13 cellular contexts compared by ENCODE assay signal in genomic region chr19:38376576-38376975, GRCh38.
DNase-seq lines count a peak whose midpoint lies in the region; ATAC-seq, FAIRE-seq and TF ChIP-seq lines count a peak whose summit lies in the region.
"Had no signal": no experiment of that assay in that cellular context is flagged by ENCODE, and none has a peak within 500 bp of the region (broad histone marks: within the 10 kb centered on the region; RNA-seq: fewer than 3 reads in every experiment).

No MANE protein-coding gene starts in this region.

- H3K27ac ChIP-seq in BLaER1 treated with 17β-estradiol and CSF1 and Interleukin-3, amounts not matched to agents 10 nM and 100 nM = 0 out of 22 replicates have a peak overlapping the region, but pooled peaks of 1 of the 11 experiments have one; percentile 5
- H3K27ac ChIP-seq: gastroesophageal sphincter had no signal

- peaks cover 49% of the 10 kb centered on the region for H3K36me3 Mint-ChIP-seq in activated naive CD8-positive, alpha-beta T cell treated with anti-CD3 and anti-CD28 coated beads, Interleukin-2, amount 50 U/mL, for 24 hours (ENCODE audit: low read depth)
- peaks cover 29% of the 10 kb centered on the region for H3K36me3 Mint-ChIP-seq in nephron (ENCODE audit: low read depth)

- peaks cover 39 to 66% (median 62%) of the 10 kb centered on the region in 11 experiments; a peak in 21 of 22 replicates for H4K20me1 ChIP-seq in BLaER1 treated with 17β-estradiol and CSF1 and Interleukin-3, amounts not matched to agents 10 nM and 100 nM

- H3K4me1 Mint-ChIP-seq in activated naive CD8-positive, alpha-beta T cell treated with anti-CD3 and anti-CD28 coated beads, Interleukin-2, amount 50 U/mL, for 24 hours = peaks cover 27% of the 10 kb centered on the region
- peaks cover 23% of the 10 kb centered on the region for H3K4me1 Mint-ChIP-seq in nephron

- peak overlapping the region; percentile 98 for H3K4me3 Mint-ChIP-seq in activated naive CD8-positive, alpha-beta T cell treated with anti-CD3 and anti-CD28 coated beads, Interleukin-2, amount 50 U/mL, for 24 hours
- peak overlapping the region; percentile 96 to 98 (median 97) for H3K4me3 Mint-ChIP-seq in nephron

- peak overlapping the region in 7 of 10 experiments; percentile 7 to 99 (median 87); a peak in 11 of 20 replicates for H3K4me3 ChIP-seq in BLaER1 treated with 17β-estradiol and CSF1 and Interleukin-3, amounts not matched to agents 10 nM and 100 nM
- peak overlapping the region; percentile 96; the same call in 1 of the 2 replicates for H3K4me3 ChIP-seq in HAP-1

- FAIRE-seq in urothelium cell line (lab: Jason Lieb, UNC) = no peak
- FAIRE-seq: G401.6 had no signal

- no peaks in the 10 kb centered on the region for H3K27me3 ChIP-seq in BLaER1 treated with 17β-estradiol and CSF1 and Interleukin-3, amounts not matched to agents 10 nM and 100 nM
- H3K27me3 ChIP-seq in HAP-1 (ENCODE audit: low read depth) = no peaks in the 10 kb centered on the region
- H3K27me3 ChIP-seq: gastroesophageal sphincter had no signal

- no peaks in the 10 kb centered on the region for H3K9me3 ChIP-seq in BLaER1 treated with 17β-estradiol and CSF1 and Interleukin-3, amounts not matched to agents 10 nM and 100 nM (replicated peaks in 1 of 11)
- no peaks in the 10 kb centered on the region for H3K9me3 ChIP-seq in HAP-1
- H3K9me3 ChIP-seq: gastroesophageal sphincter had no signal

- H3K4me1 ChIP-seq in BLaER1 treated with 17β-estradiol and CSF1 and Interleukin-3, amounts not matched to agents 10 nM and 100 nM = peaks cover 19 to 26% (median 24%) of the 10 kb centered on the region in 10 experiments
- peaks cover 3% of the 10 kb centered on the region for H3K4me1 ChIP-seq in HAP-1

- H3K36me3 ChIP-seq in BLaER1 treated with 17β-estradiol and CSF1 and Interleukin-3, amounts not matched to agents 10 nM and 100 nM = peaks cover 52 to 56% (median 55%) of the 10 kb centered on the region in 11 experiments
- H3K36me3 ChIP-seq in HAP-1 (replicated peaks) = peaks cover 47% of the 10 kb centered on the region

- DNase-seq in HAP-1 (ENCODE audit: low spot score in 2 of 2) (no peak), kidney tubule cell (ENCODE audit: low spot score) (no peak), urothelium cell line (ENCODE audit: low spot score) (no peak)
- no peak for DNase-seq in activated naive CD8-positive, alpha-beta T cell treated with anti-CD3 and anti-CD28 coated beads, Interleukin-2, amount 50 U/mL, for 24 hours
- DNase-seq: HCEC 1CT; NCI-H1436; OCI-M1; stimulated activated CD4-positive, alpha-beta T cell treated with anti-CD3 and anti-CD28 coated beads, Interleukin-4, amount 100 ng/mL, for 4 hours had no signal

- no peaks in the 10 kb centered on the region for H3K27me3 Mint-ChIP-seq in activated naive CD8-positive, alpha-beta T cell treated with anti-CD3 and anti-CD28 coated beads, Interleukin-2, amount 50 U/mL, for 24 hours
- no peaks in the 10 kb centered on the region for H3K27me3 Mint-ChIP-seq in nephron (ENCODE audit: low read depth)

- H3K9me3 Mint-ChIP-seq in activated naive CD8-positive, alpha-beta T cell treated with anti-CD3 and anti-CD28 coated beads, Interleukin-2, amount 50 U/mL, for 24 hours = no peaks in the 10 kb centered on the region
- no peaks in the 10 kb centered on the region for H3K9me3 Mint-ChIP-seq in nephron

- H3K9ac ChIP-seq in BLaER1 treated with 17β-estradiol and CSF1 and Interleukin-3, amounts not matched to agents 10 nM and 100 nM = peak overlapping the region in 8 of 11 experiments; percentile 29 to 98 (median 94); a peak in 11 of 22 replicates

- in situ Hi-C loops in HAP-1 (cut with MboI; ENCODE audit: low sequenced_read_pairs) = no loop called here

- ATAC-seq in activated naive CD8-positive, alpha-beta T cell treated with anti-CD3 and anti-CD28 coated beads, Interleukin-2, amount 50 U/mL, for 24 hours = no peak
- ATAC-seq in GM18498 (IDR thresholded peaks at IDR 0.05; ENCODE audit: unreplicated experiment) = no peak
- ATAC-seq: gastroesophageal sphincter had no signal

- H3K27ac Mint-ChIP-seq in activated naive CD8-positive, alpha-beta T cell treated with anti-CD3 and anti-CD28 coated beads, Interleukin-2, amount 50 U/mL, for 24 hours = peak overlapping the region; percentile 55
- peak overlapping the region in 2 of 3 experiments; percentile 76 to 84 for H3K27ac Mint-ChIP-seq in nephron

- H3K4me2 ChIP-seq in BLaER1 treated with 17β-estradiol and CSF1 and Interleukin-3, amounts not matched to agents 10 nM and 100 nM = peak overlapping the region; percentile 89 to 100 (median 99)

- TF ChIP-seq CTCF in nephron (IDR thresholded peaks at IDR 0.05; ENCODE audit: unreplicated experiment in 3 of 3) = no peak
